11 cellular contexts compared by ENCODE assay signal in genomic region chr13:41354416-41354815, GRCh38.
"Had no signal": no experiment of that assay in that cellular context is flagged by ENCODE, and none has a peak within 500 bp of the region (broad histone marks: within the 10 kb centered on the region; RNA-seq: fewer than 3 reads in every experiment).

No MANE protein-coding gene starts in this region.

- ATAC-seq: activated CD4-positive, CD25-positive, alpha-beta regulatory T cell treated with anti-CD3 and anti-CD28 coated beads, Interleukin-2, amount 50 U/mL, for 24 hours; left ventricle myocardium superior had no signal

- H3K27me3 ChIP-seq: adrenal gland, thyroid gland had no signal

- DNase-seq: activated gamma-delta T cell; activated T-cell treated with anti-CD3 and anti-CD28 coated beads for 4 hours; effector CD4-positive, alpha-beta T cell; kidney; left ventricle myocardium superior; posterior cingulate gyrus; thyroid gland had no signal

- H3K9me3 ChIP-seq: adrenal gland, thyroid gland had no signal

- H3K4me1 ChIP-seq: thyroid gland had no signal

- H3K27ac ChIP-seq: adrenal gland, coronary artery, thyroid gland had no signal

- H3K4me3 ChIP-seq: adrenal gland, coronary artery, skin epidermis, thyroid gland had no signal
